1 cellular context compared by ENCODE assay signal in genomic region chr19:40420766-40421467, GRCh38.
A peak's percentile ranks its signal among the peaks of the same experiment; 100 is the strongest.
TF ChIP-seq lines count a peak whose summit lies in the region.

No MANE protein-coding gene starts in this region.

TF ChIP-seq in HepG2, 621 proteins besides CTCF, POLR2A, EP300 and RAD21 (continued from another document and continues in another):
- TF ChIP-seq KIAA2018 (CRISPR knock-in tag; IDR thresholded peaks at IDR 0.05; ENCODE audit: borderline replicate concordance), result no peak; the same call in 1 of the 2 replicates
- TF ChIP-seq SATB2 (CRISPR knock-in tag; IDR thresholded peaks at IDR 0.05), result no peak
- TF ChIP-seq ZNF615 (CRISPR knock-in tag; IDR thresholded peaks at IDR 0.05; ENCODE audit: borderline replicate concordance), result no peak
- TF ChIP-seq RORA (CRISPR knock-in tag; IDR thresholded peaks at IDR 0.05), result no peak
- no peak for TF ChIP-seq PAWR (CRISPR knock-in tag; IDR thresholded peaks at IDR 0.05; ENCODE audit: borderline replicate concordance)
- TF ChIP-seq ZNF749 (CRISPR knock-in tag; IDR thresholded peaks at IDR 0.05; ENCODE audit: borderline replicate concordance), result peak; percentile 57; the same call in 1 of the 2 replicates
- TF ChIP-seq TP53 (CRISPR knock-in tag; conservative IDR thresholded peaks at IDR 0.05), result no peak
- TF ChIP-seq ETV6 (CRISPR knock-in tag; conservative IDR thresholded peaks at IDR 0.05), result peak; percentile 82
- no peak; the same call in 1 of the 2 replicates for TF ChIP-seq ZNF225 (CRISPR knock-in tag; IDR thresholded peaks at IDR 0.05)
- no peak; the same call in 1 of the 2 replicates for TF ChIP-seq ZSCAN5A (CRISPR knock-in tag; IDR thresholded peaks at IDR 0.05; ENCODE audit: borderline replicate concordance)
- TF ChIP-seq THAP9 (CRISPR knock-in tag; IDR thresholded peaks at IDR 0.05; ENCODE audit: borderline replicate concordance), result peak; percentile 73; the same call in 1 of the 2 replicates
- TF ChIP-seq XBP1 (CRISPR knock-in tag; IDR thresholded peaks at IDR 0.05), result no peak
- no peak for TF ChIP-seq MLLT10 (CRISPR knock-in tag; IDR thresholded peaks at IDR 0.05)
- no peak for TF ChIP-seq IRF1 (CRISPR knock-in tag; IDR thresholded peaks at IDR 0.05; ENCODE audit: low read depth)
- TF ChIP-seq ZNF34 (CRISPR knock-in tag; IDR thresholded peaks at IDR 0.05; ENCODE audit: borderline replicate concordance), result no peak
- no peak for TF ChIP-seq RCOR2 (CRISPR knock-in tag; IDR thresholded peaks at IDR 0.05)
- peak; percentile 55 for TF ChIP-seq YY1 (IDR thresholded peaks at IDR 0.05; ENCODE audit: insufficient read depth, insufficient replicate concordance, low read depth, low read length)
- no peak for TF ChIP-seq NR3C1 (CRISPR knock-in tag; IDR thresholded peaks at IDR 0.05)
- TF ChIP-seq ZNF354B (CRISPR knock-in tag; IDR thresholded peaks at IDR 0.05), result no peak
- no peak for TF ChIP-seq ZBTB21 (CRISPR knock-in tag; IDR thresholded peaks at IDR 0.05)
- TF ChIP-seq ZMAT5 (CRISPR knock-in tag; IDR thresholded peaks at IDR 0.05; ENCODE audit: borderline replicate concordance, low read depth), result no peak
- TF ChIP-seq ONECUT2 (CRISPR knock-in tag; IDR thresholded peaks at IDR 0.05), result 0 out of 2 replicates have a peak, but pooled peaks have one; percentile 3
- TF ChIP-seq ZNF17 (CRISPR knock-in tag; IDR thresholded peaks at IDR 0.05), result no peak
- peak; percentile 64; the same call in 1 of the 2 replicates for TF ChIP-seq ZBTB37 (CRISPR knock-in tag; IDR thresholded peaks at IDR 0.05)
- no peak for TF ChIP-seq TEAD2 (CRISPR knock-in tag; IDR thresholded peaks at IDR 0.05)
- no peak for TF ChIP-seq ZHX1 (CRISPR knock-in tag; IDR thresholded peaks at IDR 0.05; ENCODE audit: low read depth)
- peak; percentile 76; the same call in 1 of the 2 replicates for TF ChIP-seq ZNF790 (CRISPR knock-in tag; IDR thresholded peaks at IDR 0.05; ENCODE audit: borderline replicate concordance)
- no peak; the same call in 1 of the 2 replicates for TF ChIP-seq AKNA (CRISPR knock-in tag; IDR thresholded peaks at IDR 0.05; ENCODE audit: borderline replicate concordance)
- no peak for TF ChIP-seq JUNB (CRISPR knock-in tag; IDR thresholded peaks at IDR 0.05; ENCODE audit: borderline replicate concordance)
- TF ChIP-seq MEF2D (CRISPR knock-in tag; IDR thresholded peaks at IDR 0.05), result peak; percentile 27; the same call in 1 of the 2 replicates
- peak; percentile 25 for TF ChIP-seq FOXA3 (CRISPR knock-in tag; IDR thresholded peaks at IDR 0.05)
- no peak for TF ChIP-seq BRCA1 (CRISPR knock-in tag; IDR thresholded peaks at IDR 0.05)
- TF ChIP-seq ZNF691 (CRISPR knock-in tag; IDR thresholded peaks at IDR 0.05; ENCODE audit: borderline replicate concordance, low read depth), result no peak
